Comparison of ENCODE assay signal across 13 cellular contexts in genomic region chr17:68910256-68910705, GRCh38. TPM values are rescaled to one million over a fixed set of nuclear protein-coding genes. Genes with fewer than 3 reads are reported as not detected.
DNase-seq lines count a peak whose midpoint lies in the region; FAIRE-seq and TF ChIP-seq lines count a peak whose summit lies in the region.
"Had no signal": no experiment of that assay in that cellular context is flagged by ENCODE, and none has a peak within 500 bp of the region (broad histone marks: within the 10 kb centered on the region; RNA-seq: fewer than 3 reads in every experiment).

No MANE protein-coding gene starts in this region.

- DNase-seq in NCI-H1694 treated with DMSO at 0.1 percent for 48 hours (lab: John Stamatoyannopoulos, UW) = peak; percentile 91
- DNase-seq in cerebellar cortex (ENCODE audit: low spot score) = peak; percentile 5
- peak; percentile 39 for DNase-seq in kidney
- peak; percentile 32 for DNase-seq in smooth muscle cell of the brain vasculature (ENCODE audit: low read depth, low spot score)
- DNase-seq in SIG-M5 (lab: John Stamatoyannopoulos, UW) = no peak
- DNase-seq in activated naive CD4-positive, alpha-beta T cell treated with anti-CD3 and anti-CD28 coated beads, Interleukin-2, amount 10 ng/mL, durations not matched to agents 7 days and 5 days = no peak
- DNase-seq in COR-L47 (lab: John Stamatoyannopoulos, UW) = no peak
- DNase-seq in stimulated activated CD4-positive, alpha-beta T cell treated with anti-CD3 and anti-CD28 coated beads, Interleukin-2, amount 100 ng/mL, for 24 hours = no peak
- DNase-seq: activated CD8-positive, alpha-beta T cell treated with anti-CD3 and anti-CD28 coated beads, Interleukin-2, amount 10 ng/mL, durations not matched to agents 7 days and 5 days; effector CD8-positive, alpha-beta T cell; OCI-M1 had no signal

- H3K9me3 ChIP-seq in kidney (ENCODE audit: control insufficient read depth in 1 of 2, low read length in 2 of 2) = peaks cover 0 to 3% of the 10 kb centered on the region in 2 donors

- H3K4me3 ChIP-seq in kidney (ENCODE audit: low read length in 2 of 2) = no peak overlapping the region

- TF ChIP-seq CTCF in kidney (IDR thresholded peaks at IDR 0.05; ENCODE audit: borderline replicate concordance, extremely low read depth, insufficient read depth) = no peak

- peaks cover 0 to 6% of the 10 kb centered on the region in 2 donors for H3K4me1 ChIP-seq in kidney (ENCODE audit: control insufficient read depth in 1 of 2, insufficient read depth in 1 of 2, low read depth in 1 of 2, low read length in 2 of 2)

- no peak for FAIRE-seq in kidney (lab: Jason Lieb, UNC)

- no peak overlapping the region for H3K9ac ChIP-seq in kidney (ENCODE audit: low read length in 2 of 2)

- no peak overlapping the region for H3K27ac Mint-ChIP-seq in activated naive CD4-positive, alpha-beta T cell treated with anti-CD3 and anti-CD28 coated beads, Interleukin-2, amount 10 ng/mL, durations not matched to agents 7 days and 5 days
- H3K27ac Mint-ChIP-seq: activated CD8-positive, alpha-beta T cell treated with anti-CD3 and anti-CD28 coated beads, Interleukin-2, amount 10 ng/mL, durations not matched to agents 7 days and 5 days; stimulated activated effector memory CD8-positive, alpha-beta T cell treated with anti-CD3 and anti-CD28 coated beads, Interleukin-12 subunit alpha, Interleukin-12 subunit beta, amount 100 ng/mL, for 72 hours had no signal

- H3K4me3 Mint-ChIP-seq in activated naive CD4-positive, alpha-beta T cell treated with anti-CD3 and anti-CD28 coated beads, Interleukin-2, amount 10 ng/mL, durations not matched to agents 7 days and 5 days = no peak overlapping the region
- H3K4me3 Mint-ChIP-seq: activated CD8-positive, alpha-beta T cell treated with anti-CD3 and anti-CD28 coated beads, Interleukin-2, amount 10 ng/mL, durations not matched to agents 7 days and 5 days; stimulated activated effector memory CD8-positive, alpha-beta T cell treated with anti-CD3 and anti-CD28 coated beads, Interleukin-12 subunit alpha, Interleukin-12 subunit beta, amount 100 ng/mL, for 72 hours had no signal

- no peaks in the 10 kb centered on the region for H3K4me1 Mint-ChIP-seq in activated naive CD4-positive, alpha-beta T cell treated with anti-CD3 and anti-CD28 coated beads, Interleukin-2, amount 10 ng/mL, durations not matched to agents 7 days and 5 days
- H3K4me1 Mint-ChIP-seq: stimulated activated effector memory CD8-positive, alpha-beta T cell treated with anti-CD3 and anti-CD28 coated beads, Interleukin-12 subunit alpha, Interleukin-12 subunit beta, amount 100 ng/mL, for 72 hours had no signal

- H3K36me3 Mint-ChIP-seq in activated naive CD4-positive, alpha-beta T cell treated with anti-CD3 and anti-CD28 coated beads, Interleukin-2, amount 10 ng/mL, durations not matched to agents 7 days and 5 days = no peaks in the 10 kb centered on the region
- H3K36me3 Mint-ChIP-seq: stimulated activated effector memory CD8-positive, alpha-beta T cell treated with anti-CD3 and anti-CD28 coated beads, Interleukin-12 subunit alpha, Interleukin-12 subunit beta, amount 100 ng/mL, for 72 hours had no signal

- H3K27me3 Mint-ChIP-seq in activated naive CD4-positive, alpha-beta T cell treated with anti-CD3 and anti-CD28 coated beads, Interleukin-2, amount 10 ng/mL, durations not matched to agents 7 days and 5 days = no peaks in the 10 kb centered on the region
- H3K27me3 Mint-ChIP-seq: progenitor cell of endocrine pancreas had no signal

- CTCF ChIA-PET in activated naive CD4-positive, alpha-beta T cell treated with anti-CD3 and anti-CD28 coated beads, Interleukin-2, amount 10 ng/mL, durations not matched to agents 7 days and 5 days (lab: Charles Lee) = no interaction called here

- no peaks in the 10 kb centered on the region for H3K36me3 ChIP-seq in kidney (ENCODE audit: control insufficient read depth in 1 of 2, insufficient read depth in 2 of 2, low read length in 2 of 2)

- intact Hi-C loops in kidney (cut with DNase I) = no loop called here

- H3K27ac ChIP-seq in kidney (ENCODE audit: low read depth in 2 of 2, low read length in 2 of 2) = no peak overlapping the region

- no peaks in the 10 kb centered on the region for H3K9me3 Mint-ChIP-seq in activated naive CD4-positive, alpha-beta T cell treated with anti-CD3 and anti-CD28 coated beads, Interleukin-2, amount 10 ng/mL, durations not matched to agents 7 days and 5 days

RNA-seq across cellular contexts. Expression of gene ABCA8, which starts 44.9 kb away (rescaled TPM):
- total RNA-seq in kidney = 9.4 TPM
- polyA plus RNA-seq in kidney (ENCODE audit: insufficient read depth, low read depth, low replicate concordance) = 3.7 TPM
- total RNA-seq: activated CD8-positive, alpha-beta T cell treated with anti-CD3 and anti-CD28 coated beads, Interleukin-2, amount 10 ng/mL, durations not matched to agents 7 days and 5 days had no signal

Comparison
In these comparisons a context has a peak if more than half of its experiments do, and no peak if none do; other contexts are left out.
1. DNase-seq: peak in NCI-H1694 treated with DMSO at 0.1 percent for 48 hours (single experiment), cerebellar cortex (single experiment), kidney (single experiment) and smooth muscle cell of the brain vasculature (single experiment); none in SIG-M5 (single experiment), activated naive CD4-positive, alpha-beta T cell treated with anti-CD3 and anti-CD28 coated beads, Interleukin-2, amount 10 ng/mL, durations not matched to agents 7 days and 5 days (single experiment), COR-L47 (single experiment) and stimulated activated CD4-positive, alpha-beta T cell treated with anti-CD3 and anti-CD28 coated beads, Interleukin-2, amount 100 ng/mL, for 24 hours (0 of 2).